Comparison of ENCODE assay signal across 1 cellular context in the genomic region with DNA sequence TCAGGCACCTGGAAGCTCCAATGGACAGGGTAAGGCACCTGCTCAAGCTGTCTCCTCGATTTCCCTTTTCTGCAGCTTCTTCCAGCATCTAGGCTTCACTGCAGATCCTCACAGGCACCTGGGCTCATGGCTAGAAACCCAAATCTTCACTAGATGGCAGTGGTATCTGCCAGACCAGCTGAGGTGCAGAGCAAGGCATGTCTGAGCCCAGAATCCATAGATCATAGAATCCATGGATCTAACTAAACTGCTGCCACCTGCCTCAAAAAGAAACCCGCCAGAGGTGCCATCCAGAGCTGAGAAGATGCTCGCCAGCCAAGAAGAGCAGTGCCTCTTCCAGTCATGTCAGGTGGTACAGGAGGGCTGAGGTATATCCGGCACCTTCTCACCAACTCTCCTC.
TF ChIP-seq lines count a peak whose summit lies in the region.

No MANE protein-coding gene starts in this region.

TF ChIP-seq in GM23338, 12 proteins besides CTCF, POLR2A, EP300 and RAD21 (continued from another document):
- no peak for TF ChIP-seq ETS1 (IDR thresholded peaks at IDR 0.05)
- no peak for TF ChIP-seq NANOG (IDR thresholded peaks at IDR 0.05; ENCODE audit: borderline replicate concordance)
